8 cellular contexts compared by ENCODE assay signal in genomic region chr21:34888569-34889286, GRCh38.
A peak's percentile ranks its signal among the peaks of the same experiment; 100 is the strongest.
DNase-seq lines count a peak whose midpoint lies in the region; ATAC-seq, FAIRE-seq and TF ChIP-seq lines count a peak whose summit lies in the region.

No MANE protein-coding gene starts in this region.

- peak overlapping the region; percentile 93 for H3K27ac ChIP-seq in astrocyte (ENCODE audit: low read depth, low read length)

- H3K4me3 ChIP-seq in astrocyte (ENCODE audit: insufficient read depth, low read depth, low read length) (peak overlapping the region; percentile 95), retinal pigment epithelial cell (ENCODE audit: low read length) (peak overlapping the region; percentile 97)

- no peak for FAIRE-seq in astrocyte (lab: Jason Lieb, UNC)

- TF ChIP-seq CTCF in astrocyte (IDR thresholded peaks at IDR 0.05; ENCODE audit: insufficient read depth, low read depth, low read length) (no peak), retinal pigment epithelial cell (conservative IDR thresholded peaks at IDR 0.05; ENCODE audit: low read depth, low read length) (no peak)

- H3K27me3 ChIP-seq in astrocyte (ENCODE audit: insufficient read depth, low read length): no peaks in the 10 kb centered on the region

- H3K27ac Mint-ChIP-seq in astrocyte (ENCODE audit: unreplicated experiment): peak overlapping the region; percentile 100

- H3K27me3 Mint-ChIP-seq in astrocyte (ENCODE audit: low read depth, unreplicated experiment): no peaks in the 10 kb centered on the region

- H3K9me3 ChIP-seq in astrocyte (ENCODE audit: insufficient read depth, low read depth, low read length): no peaks in the 10 kb centered on the region

- peaks cover 34% of the 10 kb centered on the region for H4K20me1 ChIP-seq in astrocyte (ENCODE audit: insufficient read depth, low read length)

- DNase-seq in NCI-H1694 treated with DMSO at 0.1 percent for 48 hours (lab: John Stamatoyannopoulos, UW): peak; percentile 93
- peak; percentile 46 to 91 (median 73) for DNase-seq in T-helper 2 cell
- peak; percentile 91 for DNase-seq in astrocyte (ENCODE audit: low read depth)
- peak; percentile 40 to 52 for DNase-seq in hippocampal formation (lab: John Stamatoyannopoulos, UW)
- DNase-seq in retinal pigment epithelial cell (ENCODE audit: low read depth): peak; percentile 86
- DNase-seq in middle frontal gyrus (ENCODE audit: extremely low spot score, low spot score): no peak

- ATAC-seq in GM18502 (IDR thresholded peaks at IDR 0.05; ENCODE audit: poor library complexity, unreplicated experiment): peak; percentile 57
- peak; percentile 41 for ATAC-seq in HG02938 (IDR thresholded peaks at IDR 0.05; ENCODE audit: unreplicated experiment)

- peak overlapping the region; percentile 94 for H3K4me2 ChIP-seq in astrocyte (ENCODE audit: low read length)

- peak overlapping the region; percentile 99 for H3K9ac ChIP-seq in astrocyte (ENCODE audit: low read length)

- H3K4me3 Mint-ChIP-seq in astrocyte (ENCODE audit: unreplicated experiment): peak overlapping the region; percentile 95

- H3K36me3 ChIP-seq in astrocyte (ENCODE audit: insufficient read depth, low read length): no peaks in the 10 kb centered on the region

- H3K36me3 Mint-ChIP-seq in astrocyte (ENCODE audit: low read depth, unreplicated experiment): peaks cover 16% of the 10 kb centered on the region

- peaks cover 7% of the 10 kb centered on the region for H3K4me1 Mint-ChIP-seq in astrocyte (ENCODE audit: low read depth, unreplicated experiment)

- H3K79me2 ChIP-seq in astrocyte (ENCODE audit: insufficient read depth, low read length): peaks cover 62% of the 10 kb centered on the region

- peaks cover 22% of the 10 kb centered on the region for H3K4me1 ChIP-seq in astrocyte (ENCODE audit: insufficient read depth, low read length)

- peaks cover 2% of the 10 kb centered on the region for H3K9me3 Mint-ChIP-seq in astrocyte (ENCODE audit: unreplicated experiment)

- H2AFZ ChIP-seq in astrocyte (ENCODE audit: low read depth, low read length): no peak overlapping the region
